In the genomic region with DNA sequence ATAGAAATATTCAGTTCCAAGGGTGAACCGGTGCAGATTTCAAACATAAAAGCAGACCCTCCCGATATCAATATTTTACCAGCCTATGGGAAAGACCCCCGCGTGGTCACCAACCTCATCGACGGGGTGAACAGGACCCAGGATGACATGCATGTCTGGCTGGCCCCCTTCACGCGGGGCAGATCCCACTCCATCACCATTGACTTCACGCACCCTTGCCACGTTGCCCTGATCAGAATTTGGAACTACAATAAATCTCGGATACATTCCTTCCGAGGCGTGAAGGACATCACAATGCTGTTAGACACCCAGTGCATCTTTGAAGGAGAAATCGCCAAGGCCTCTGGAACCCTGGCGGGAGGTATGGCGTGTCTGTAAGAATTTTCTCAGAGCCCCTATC, we compare ENCODE assay signal across 1 cellular context.
TF ChIP-seq lines count a peak whose summit lies in the region.

No MANE protein-coding gene starts in this region.

TF ChIP-seq in IMR-90, 13 proteins besides CTCF, POLR2A, EP300 and RAD21:
- TF ChIP-seq, protein P1, sequence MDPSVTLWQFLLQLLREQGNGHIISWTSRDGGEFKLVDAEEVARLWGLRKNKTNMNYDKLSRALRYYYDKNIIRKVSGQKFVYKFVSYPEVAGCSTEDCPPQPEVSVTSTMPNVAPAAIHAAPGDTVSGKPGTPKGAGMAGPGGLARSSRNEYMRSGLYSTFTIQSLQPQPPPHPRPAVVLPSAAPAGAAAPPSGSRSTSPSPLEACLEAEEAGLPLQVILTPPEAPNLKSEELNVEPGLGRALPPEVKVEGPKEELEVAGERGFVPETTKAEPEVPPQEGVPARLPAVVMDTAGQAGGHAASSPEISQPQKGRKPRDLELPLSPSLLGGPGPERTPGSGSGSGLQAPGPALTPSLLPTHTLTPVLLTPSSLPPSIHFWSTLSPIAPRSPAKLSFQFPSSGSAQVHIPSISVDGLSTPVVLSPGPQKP (IDR thresholded peaks at IDR 0.05; ENCODE audit: borderline replicate concordance, low read depth, low read length) = no peak
- TF ChIP-seq BHLHE40 (IDR thresholded peaks at IDR 0.05; ENCODE audit: low read depth, low read length) (no peak), CHD1 (IDR thresholded peaks at IDR 0.05; ENCODE audit: low read depth, low read length) (no peak), MXI1 (IDR thresholded peaks at IDR 0.05; ENCODE audit: borderline replicate concordance, low read depth, low read length) (no peak), RFX5 (IDR thresholded peaks at IDR 0.05; ENCODE audit: low read depth, low read length) (no peak)
